In the genomic region with DNA sequence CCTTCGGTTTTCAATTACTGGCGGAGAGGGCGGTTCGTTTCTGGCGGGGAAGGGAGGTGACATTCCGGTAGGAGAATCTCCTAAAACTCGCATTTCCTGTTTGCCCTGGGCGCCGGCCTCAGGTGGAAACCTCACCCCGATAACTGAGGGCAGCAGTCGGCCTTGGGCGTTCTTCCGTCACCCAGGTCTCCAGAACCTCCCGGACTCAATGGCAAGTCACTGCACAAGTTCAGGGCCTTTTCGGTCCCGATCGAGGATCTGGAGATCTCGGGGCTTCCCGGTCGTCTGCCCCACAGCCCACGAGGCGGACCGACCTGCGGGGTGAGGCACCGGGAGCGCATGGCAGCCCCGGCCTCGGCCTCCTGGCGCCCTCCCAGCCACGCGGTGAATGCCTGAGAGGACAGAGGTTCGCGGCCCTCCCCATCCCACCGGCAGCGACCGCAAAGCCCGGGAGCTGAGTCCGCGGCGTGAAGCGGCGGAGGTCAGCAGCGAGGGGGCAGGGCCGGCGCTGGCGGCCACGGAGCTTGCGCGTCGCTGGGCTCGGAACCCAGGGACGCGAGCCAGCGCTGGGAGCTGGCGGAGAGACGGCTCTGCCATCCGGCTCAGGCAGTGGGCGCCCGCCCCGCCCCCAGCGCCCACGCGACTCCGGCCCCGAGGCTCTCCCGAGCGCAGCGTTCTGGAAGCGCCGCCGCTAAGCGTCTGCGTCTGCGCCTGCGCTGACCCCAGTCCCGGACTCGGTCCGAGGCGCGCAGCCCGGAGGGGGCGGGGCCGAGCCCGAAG, we compare ENCODE assay signal across 1 cellular context.
TF ChIP-seq lines count a peak whose summit lies in the region.

No MANE protein-coding gene starts in this region.

TF ChIP-seq in K562, 482 proteins besides CTCF, POLR2A, EP300 and RAD21 (continued from another document and continues in another):
- TF ChIP-seq, protein P1, sequence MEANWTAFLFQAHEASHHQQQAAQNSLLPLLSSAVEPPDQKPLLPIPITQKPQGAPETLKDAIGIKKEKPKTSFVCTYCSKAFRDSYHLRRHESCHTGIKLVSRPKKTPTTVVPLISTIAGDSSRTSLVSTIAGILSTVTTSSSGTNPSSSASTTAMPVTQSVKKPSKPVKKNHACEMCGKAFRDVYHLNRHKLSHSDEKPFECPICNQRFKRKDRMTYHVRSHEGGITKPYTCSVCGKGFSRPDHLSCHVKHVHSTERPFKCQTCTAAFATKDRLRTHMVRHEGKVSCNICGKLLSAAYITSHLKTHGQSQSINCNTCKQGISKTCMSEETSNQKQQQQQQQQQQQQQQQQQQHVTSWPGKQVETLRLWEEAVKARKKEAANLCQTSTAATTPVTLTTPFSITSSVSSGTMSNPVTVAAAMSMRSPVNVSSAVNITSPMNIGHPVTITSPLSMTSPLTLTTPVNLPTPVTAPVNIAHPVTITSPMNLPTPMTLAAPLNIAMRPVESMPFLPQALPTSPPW (CRISPR knock-in tag; IDR thresholded peaks at IDR 0.05) = peak; percentile 75; the same call in 1 of the 2 replicates
- TF ChIP-seq, protein P2, sequence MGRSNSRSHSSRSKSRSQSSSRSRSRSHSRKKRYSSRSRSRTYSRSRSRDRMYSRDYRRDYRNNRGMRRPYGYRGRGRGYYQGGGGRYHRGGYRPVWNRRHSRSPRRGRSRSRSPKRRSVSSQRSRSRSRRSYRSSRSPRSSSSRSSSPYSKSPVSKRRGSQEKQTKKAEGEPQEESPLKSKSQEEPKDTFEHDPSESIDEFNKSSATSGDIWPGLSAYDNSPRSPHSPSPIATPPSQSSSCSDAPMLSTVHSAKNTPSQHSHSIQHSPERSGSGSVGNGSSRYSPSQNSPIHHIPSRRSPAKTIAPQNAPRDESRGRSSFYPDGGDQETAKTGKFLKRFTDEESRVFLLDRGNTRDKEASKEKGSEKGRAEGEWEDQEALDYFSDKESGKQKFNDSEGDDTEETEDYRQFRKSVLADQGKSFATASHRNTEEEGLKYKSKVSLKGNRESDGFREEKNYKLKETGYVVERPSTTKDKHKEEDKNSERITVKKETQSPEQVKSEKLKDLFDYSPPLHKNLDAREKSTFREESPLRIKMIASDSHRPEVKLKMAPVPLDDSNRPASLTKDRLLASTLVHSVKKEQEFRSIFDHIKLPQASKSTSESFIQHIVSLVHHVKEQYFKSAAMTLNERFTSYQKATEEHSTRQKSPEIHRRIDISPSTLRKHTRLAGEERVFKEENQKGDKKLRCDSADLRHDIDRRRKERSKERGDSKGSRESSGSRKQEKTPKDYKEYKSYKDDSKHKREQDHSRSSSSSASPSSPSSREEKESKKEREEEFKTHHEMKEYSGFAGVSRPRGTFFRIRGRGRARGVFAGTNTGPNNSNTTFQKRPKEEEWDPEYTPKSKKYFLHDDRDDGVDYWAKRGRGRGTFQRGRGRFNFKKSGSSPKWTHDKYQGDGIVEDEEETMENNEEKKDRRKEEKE (IDR thresholded peaks at IDR 0.05; ENCODE audit: borderline replicate concordance in 1 of 2, control insufficient read depth in 1 of 2, low read depth in 2 of 2, low read length in 1 of 2) = no peak
- TF ChIP-seq TAL1 (IDR thresholded peaks at IDR 0.05) = no peak
- TF ChIP-seq NR2F6 (CRISPR knock-in tag; IDR thresholded peaks at IDR 0.05) = no peak
- TF ChIP-seq MAFF (IDR thresholded peaks at IDR 0.05; ENCODE audit: low read length) = no peak
- TF ChIP-seq, protein P3, sequence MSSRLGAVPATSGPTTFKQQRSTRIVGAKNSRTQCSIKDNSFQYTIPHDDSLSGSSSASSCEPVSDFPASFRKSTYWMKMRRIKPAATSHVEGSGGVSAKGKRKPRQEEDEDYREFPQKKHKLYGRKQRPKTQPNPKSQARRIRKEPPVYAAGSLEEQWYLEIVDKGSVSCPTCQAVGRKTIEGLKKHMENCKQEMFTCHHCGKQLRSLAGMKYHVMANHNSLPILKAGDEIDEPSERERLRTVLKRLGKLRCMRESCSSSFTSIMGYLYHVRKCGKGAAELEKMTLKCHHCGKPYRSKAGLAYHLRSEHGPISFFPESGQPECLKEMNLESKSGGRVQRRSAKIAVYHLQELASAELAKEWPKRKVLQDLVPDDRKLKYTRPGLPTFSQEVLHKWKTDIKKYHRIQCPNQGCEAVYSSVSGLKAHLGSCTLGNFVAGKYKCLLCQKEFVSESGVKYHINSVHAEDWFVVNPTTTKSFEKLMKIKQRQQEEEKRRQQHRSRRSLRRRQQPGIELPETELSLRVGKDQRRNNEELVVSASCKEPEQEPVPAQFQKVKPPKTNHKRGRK (tag; IDR thresholded peaks at IDR 0.05) = no peak
- TF ChIP-seq PTBP1 (IDR thresholded peaks at IDR 0.05; ENCODE audit: low read depth, low read length) = no peak
- TF ChIP-seq, protein P4, sequence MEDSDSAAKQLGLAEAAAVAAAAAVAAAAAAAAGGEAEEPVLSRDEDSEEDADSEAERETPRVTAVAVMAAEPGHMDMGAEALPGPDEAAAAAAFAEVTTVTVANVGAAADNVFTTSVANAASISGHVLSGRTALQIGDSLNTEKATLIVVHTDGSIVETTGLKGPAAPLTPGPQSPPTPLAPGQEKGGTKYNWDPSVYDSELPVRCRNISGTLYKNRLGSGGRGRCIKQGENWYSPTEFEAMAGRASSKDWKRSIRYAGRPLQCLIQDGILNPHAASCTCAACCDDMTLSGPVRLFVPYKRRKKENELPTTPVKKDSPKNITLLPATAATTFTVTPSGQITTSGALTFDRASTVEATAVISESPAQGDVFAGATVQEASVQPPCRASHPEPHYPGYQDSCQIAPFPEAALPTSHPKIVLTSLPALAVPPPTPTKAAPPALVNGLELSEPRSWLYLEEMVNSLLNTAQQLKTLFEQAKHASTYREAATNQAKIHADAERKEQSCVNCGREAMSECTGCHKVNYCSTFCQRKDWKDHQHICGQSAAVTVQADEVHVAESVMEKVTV (CRISPR knock-in tag; IDR thresholded peaks at IDR 0.05) = no peak
- TF ChIP-seq KLF16 (IDR thresholded peaks at IDR 0.05) = no peak
- peak; percentile 98 for TF ChIP-seq L3MBTL2 (IDR thresholded peaks at IDR 0.05)
- no peak for TF ChIP-seq ZNF561 (CRISPR knock-in tag; conservative IDR thresholded peaks at IDR 0.05)
- TF ChIP-seq PML (IDR thresholded peaks at IDR 0.05; ENCODE audit: low read length) = peak; percentile 49; the same call in 1 of the 2 replicates
- no peak for TF ChIP-seq NELFE (IDR thresholded peaks at IDR 0.05; ENCODE audit: insufficient read depth, insufficient read length)
- 0 out of 2 replicates have a peak, but pooled peaks have one; percentile 44 for TF ChIP-seq SOX6 (IDR thresholded peaks at IDR 0.05)
- TF ChIP-seq KAT2B (IDR thresholded peaks at IDR 0.05; ENCODE audit: low read depth, low read length) = no peak
- TF ChIP-seq, protein P5, sequence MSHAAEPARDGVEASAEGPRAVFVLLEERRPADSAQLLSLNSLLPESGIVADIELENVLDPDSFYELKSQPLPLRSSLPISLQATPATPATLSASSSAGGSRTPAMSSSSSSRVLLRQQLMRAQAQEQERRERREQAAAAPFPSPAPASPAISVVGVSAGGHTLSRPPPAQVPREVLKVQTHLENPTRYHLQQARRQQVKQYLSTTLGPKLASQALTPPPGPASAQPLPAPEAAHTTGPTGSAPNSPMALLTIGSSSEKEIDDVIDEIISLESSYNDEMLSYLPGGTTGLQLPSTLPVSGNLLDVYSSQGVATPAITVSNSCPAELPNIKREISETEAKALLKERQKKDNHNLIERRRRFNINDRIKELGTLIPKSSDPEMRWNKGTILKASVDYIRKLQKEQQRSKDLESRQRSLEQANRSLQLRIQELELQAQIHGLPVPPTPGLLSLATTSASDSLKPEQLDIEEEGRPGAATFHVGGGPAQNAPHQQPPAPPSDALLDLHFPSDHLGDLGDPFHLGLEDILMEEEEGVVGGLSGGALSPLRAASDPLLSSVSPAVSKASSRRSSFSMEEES (CRISPR knock-in tag; IDR thresholded peaks at IDR 0.05) = no peak
- TF ChIP-seq ZNF644 (tag; IDR thresholded peaks at IDR 0.05; ENCODE audit: low read depth) = no peak
- TF ChIP-seq KLF6 (CRISPR knock-in tag; IDR thresholded peaks at IDR 0.05; ENCODE audit: borderline replicate concordance) = no peak
- TF ChIP-seq NR2C2 (CRISPR knock-in tag; IDR thresholded peaks at IDR 0.05) = 0 out of 2 replicates have a peak, but pooled peaks have one; percentile 62
- TF ChIP-seq NR2C2 (tag; IDR thresholded peaks at IDR 0.05) = peak; percentile 86
- TF ChIP-seq, protein P6, sequence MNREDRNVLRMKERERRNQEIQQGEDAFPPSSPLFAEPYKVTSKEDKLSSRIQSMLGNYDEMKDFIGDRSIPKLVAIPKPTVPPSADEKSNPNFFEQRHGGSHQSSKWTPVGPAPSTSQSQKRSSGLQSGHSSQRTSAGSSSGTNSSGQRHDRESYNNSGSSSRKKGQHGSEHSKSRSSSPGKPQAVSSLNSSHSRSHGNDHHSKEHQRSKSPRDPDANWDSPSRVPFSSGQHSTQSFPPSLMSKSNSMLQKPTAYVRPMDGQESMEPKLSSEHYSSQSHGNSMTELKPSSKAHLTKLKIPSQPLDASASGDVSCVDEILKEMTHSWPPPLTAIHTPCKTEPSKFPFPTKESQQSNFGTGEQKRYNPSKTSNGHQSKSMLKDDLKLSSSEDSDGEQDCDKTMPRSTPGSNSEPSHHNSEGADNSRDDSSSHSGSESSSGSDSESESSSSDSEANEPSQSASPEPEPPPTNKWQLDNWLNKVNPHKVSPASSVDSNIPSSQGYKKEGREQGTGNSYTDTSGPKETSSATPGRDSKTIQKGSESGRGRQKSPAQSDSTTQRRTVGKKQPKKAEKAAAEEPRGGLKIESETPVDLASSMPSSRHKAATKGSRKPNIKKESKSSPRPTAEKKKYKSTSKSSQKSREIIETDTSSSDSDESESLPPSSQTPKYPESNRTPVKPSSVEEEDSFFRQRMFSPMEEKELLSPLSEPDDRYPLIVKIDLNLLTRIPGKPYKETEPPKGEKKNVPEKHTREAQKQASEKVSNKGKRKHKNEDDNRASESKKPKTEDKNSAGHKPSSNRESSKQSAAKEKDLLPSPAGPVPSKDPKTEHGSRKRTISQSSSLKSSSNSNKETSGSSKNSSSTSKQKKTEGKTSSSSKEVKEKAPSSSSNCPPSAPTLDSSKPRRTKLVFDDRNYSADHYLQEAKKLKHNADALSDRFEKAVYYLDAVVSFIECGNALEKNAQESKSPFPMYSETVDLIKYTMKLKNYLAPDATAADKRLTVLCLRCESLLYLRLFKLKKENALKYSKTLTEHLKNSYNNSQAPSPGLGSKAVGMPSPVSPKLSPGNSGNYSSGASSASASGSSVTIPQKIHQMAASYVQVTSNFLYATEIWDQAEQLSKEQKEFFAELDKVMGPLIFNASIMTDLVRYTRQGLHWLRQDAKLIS (CRISPR knock-in tag; IDR thresholded peaks at IDR 0.05) = no peak
- TF ChIP-seq POLR2H (tag; IDR thresholded peaks at IDR 0.05; ENCODE audit: low read depth) = peak; percentile 64
- TF ChIP-seq, protein P7, sequence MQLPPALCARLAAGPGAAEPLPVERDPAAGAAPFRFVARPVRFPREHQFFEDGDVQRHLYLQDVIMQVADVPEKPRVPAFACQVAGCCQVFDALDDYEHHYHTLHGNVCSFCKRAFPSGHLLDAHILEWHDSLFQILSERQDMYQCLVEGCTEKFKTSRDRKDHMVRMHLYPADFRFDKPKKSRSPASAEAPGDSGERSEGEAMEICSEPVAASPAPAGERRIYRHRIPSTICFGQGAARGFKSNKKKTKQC (CRISPR knock-in tag; IDR thresholded peaks at IDR 0.05) = peak; percentile 73
- TF ChIP-seq NCOA6 (IDR thresholded peaks at IDR 0.05) = no peak
- 0 out of 2 replicates have a peak, but pooled peaks have one; percentile 20 for TF ChIP-seq GTF2F1 (IDR thresholded peaks at IDR 0.05; ENCODE audit: low read depth, low read length)
- no peak for TF ChIP-seq MCM2 (IDR thresholded peaks at IDR 0.05; ENCODE audit: low read depth)
- no peak for TF ChIP-seq ZNF253 (CRISPR knock-in tag; conservative IDR thresholded peaks at IDR 0.05)
- TF ChIP-seq TARDBP (IDR thresholded peaks at IDR 0.05) = no peak
- TF ChIP-seq, protein P8, sequence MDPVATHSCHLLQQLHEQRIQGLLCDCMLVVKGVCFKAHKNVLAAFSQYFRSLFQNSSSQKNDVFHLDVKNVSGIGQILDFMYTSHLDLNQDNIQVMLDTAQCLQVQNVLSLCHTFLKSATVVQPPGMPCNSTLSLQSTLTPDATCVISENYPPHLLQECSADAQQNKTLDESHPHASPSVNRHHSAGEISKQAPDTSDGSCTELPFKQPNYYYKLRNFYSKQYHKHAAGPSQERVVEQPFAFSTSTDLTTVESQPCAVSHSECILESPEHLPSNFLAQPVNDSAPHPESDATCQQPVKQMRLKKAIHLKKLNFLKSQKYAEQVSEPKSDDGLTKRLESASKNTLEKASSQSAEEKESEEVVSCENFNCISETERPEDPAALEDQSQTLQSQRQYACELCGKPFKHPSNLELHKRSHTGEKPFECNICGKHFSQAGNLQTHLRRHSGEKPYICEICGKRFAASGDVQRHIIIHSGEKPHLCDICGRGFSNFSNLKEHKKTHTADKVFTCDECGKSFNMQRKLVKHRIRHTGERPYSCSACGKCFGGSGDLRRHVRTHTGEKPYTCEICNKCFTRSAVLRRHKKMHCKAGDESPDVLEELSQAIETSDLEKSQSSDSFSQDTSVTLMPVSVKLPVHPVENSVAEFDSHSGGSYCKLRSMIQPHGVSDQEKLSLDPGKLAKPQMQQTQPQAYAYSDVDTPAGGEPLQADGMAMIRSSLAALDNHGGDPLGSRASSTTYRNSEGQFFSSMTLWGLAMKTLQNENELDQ (CRISPR knock-in tag; IDR thresholded peaks at IDR 0.05; ENCODE audit: borderline replicate concordance) = 0 out of 2 replicates have a peak, but pooled peaks have one; percentile 55
- TF ChIP-seq, protein P9, sequence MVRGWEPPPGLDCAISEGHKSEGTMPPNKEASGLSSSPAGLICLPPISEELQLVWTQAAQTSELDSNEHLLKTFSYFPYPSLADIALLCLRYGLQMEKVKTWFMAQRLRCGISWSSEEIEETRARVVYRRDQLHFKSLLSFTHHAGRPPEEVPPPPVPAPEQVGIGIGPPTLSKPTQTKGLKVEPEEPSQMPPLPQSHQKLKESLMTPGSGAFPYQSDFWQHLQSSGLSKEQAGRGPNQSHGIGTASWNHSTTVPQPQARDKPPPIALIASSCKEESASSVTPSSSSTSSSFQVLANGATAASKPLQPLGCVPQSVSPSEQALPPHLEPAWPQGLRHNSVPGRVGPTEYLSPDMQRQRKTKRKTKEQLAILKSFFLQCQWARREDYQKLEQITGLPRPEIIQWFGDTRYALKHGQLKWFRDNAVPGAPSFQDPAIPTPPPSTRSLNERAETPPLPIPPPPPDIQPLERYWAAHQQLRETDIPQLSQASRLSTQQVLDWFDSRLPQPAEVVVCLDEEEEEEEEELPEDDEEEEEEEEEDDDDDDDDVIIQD (CRISPR knock-in tag; IDR thresholded peaks at IDR 0.05) = no peak
- no peak for TF ChIP-seq RUNX1 (IDR thresholded peaks at IDR 0.05; ENCODE audit: low read depth)
- TF ChIP-seq ZNF431 (CRISPR knock-in tag; IDR thresholded peaks at IDR 0.05) = peak; percentile 45; the same call in 1 of the 2 replicates
- TF ChIP-seq BRF1 (IDR thresholded peaks at IDR 0.05; ENCODE audit: borderline replicate concordance, extremely low read depth, insufficient read length) = no peak
- TF ChIP-seq ZNF354B (CRISPR knock-in tag; IDR thresholded peaks at IDR 0.05) = 0 out of 2 replicates have a peak, but pooled peaks have one; percentile 18
- TF ChIP-seq ZNF41 (CRISPR knock-in tag; conservative IDR thresholded peaks at IDR 0.05) = no peak
- TF ChIP-seq, protein P10, sequence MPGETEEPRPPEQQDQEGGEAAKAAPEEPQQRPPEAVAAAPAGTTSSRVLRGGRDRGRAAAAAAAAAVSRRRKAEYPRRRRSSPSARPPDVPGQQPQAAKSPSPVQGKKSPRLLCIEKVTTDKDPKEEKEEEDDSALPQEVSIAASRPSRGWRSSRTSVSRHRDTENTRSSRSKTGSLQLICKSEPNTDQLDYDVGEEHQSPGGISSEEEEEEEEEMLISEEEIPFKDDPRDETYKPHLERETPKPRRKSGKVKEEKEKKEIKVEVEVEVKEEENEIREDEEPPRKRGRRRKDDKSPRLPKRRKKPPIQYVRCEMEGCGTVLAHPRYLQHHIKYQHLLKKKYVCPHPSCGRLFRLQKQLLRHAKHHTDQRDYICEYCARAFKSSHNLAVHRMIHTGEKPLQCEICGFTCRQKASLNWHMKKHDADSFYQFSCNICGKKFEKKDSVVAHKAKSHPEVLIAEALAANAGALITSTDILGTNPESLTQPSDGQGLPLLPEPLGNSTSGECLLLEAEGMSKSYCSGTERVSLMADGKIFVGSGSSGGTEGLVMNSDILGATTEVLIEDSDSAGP (CRISPR knock-in tag; IDR thresholded peaks at IDR 0.05) = no peak
- peak; percentile 32; the same call in 1 of the 2 replicates for TF ChIP-seq ZNF764 (CRISPR knock-in tag; IDR thresholded peaks at IDR 0.05; ENCODE audit: low read depth)
